12 cellular contexts compared by ENCODE assay signal in genomic region chr9:108756746-108757490, GRCh38.
DNase-seq lines count a peak whose midpoint lies in the region; ATAC-seq and TF ChIP-seq lines count a peak whose summit lies in the region.
"Had no signal": no experiment of that assay in that cellular context is flagged by ENCODE, and none has a peak within 500 bp of the region (broad histone marks: within the 10 kb centered on the region; RNA-seq: fewer than 3 reads in every experiment).

No MANE protein-coding gene starts in this region.

- H3K4me1 Mint-ChIP-seq in GM23338 = peaks cover 11% of the 10 kb centered on the region
- H3K4me1 Mint-ChIP-seq in CD8-positive, alpha-beta T cell (ENCODE audit: low read depth) = peaks cover 3% of the 10 kb centered on the region
- H3K4me1 Mint-ChIP-seq in stimulated activated effector memory CD8-positive, alpha-beta T cell treated with anti-CD3 and anti-CD28 coated beads, Interleukin-12 subunit alpha, Interleukin-12 subunit beta, amount 100 ng/mL, for 72 hours = no peaks in the 10 kb centered on the region
- H3K4me1 Mint-ChIP-seq: activated naive CD8-positive, alpha-beta T cell treated with anti-CD3 and anti-CD28 coated beads, Interleukin-2, amount 50 U/mL, for 24 hours; CD4-positive, CD25-positive, alpha-beta regulatory T cell had no signal

- H3K27ac ChIP-seq in A673 (ENCODE audit: low read depth, low read length, poor library complexity, severe bottlenecking) = no peak overlapping the region
- H3K27ac ChIP-seq in GM23338 (ENCODE audit: low read depth) = no peak overlapping the region
- no peak overlapping the region for H3K27ac ChIP-seq in foreskin keratinocyte
- no peak overlapping the region for H3K27ac ChIP-seq in CD8-positive, alpha-beta T cell (ENCODE audit: low read depth, low read length)
- H3K27ac ChIP-seq: upper lobe of right lung had no signal

- H3K9me3 ChIP-seq in A673 (ENCODE audit: low read depth, low read length, poor library complexity, severe bottlenecking) = no peaks in the 10 kb centered on the region
- no peaks in the 10 kb centered on the region for H3K9me3 ChIP-seq in CD8-positive, alpha-beta T cell (ENCODE audit: low read length)
- H3K9me3 ChIP-seq: MG63, upper lobe of right lung had no signal

- H3K4me3 Mint-ChIP-seq in GM23338 = no peak overlapping the region
- no peak overlapping the region for H3K4me3 Mint-ChIP-seq in CD8-positive, alpha-beta T cell
- no peak overlapping the region for H3K4me3 Mint-ChIP-seq in stimulated activated effector memory CD8-positive, alpha-beta T cell treated with anti-CD3 and anti-CD28 coated beads, Interleukin-12 subunit alpha, Interleukin-12 subunit beta, amount 100 ng/mL, for 72 hours
- H3K4me3 Mint-ChIP-seq: activated naive CD8-positive, alpha-beta T cell treated with anti-CD3 and anti-CD28 coated beads, Interleukin-2, amount 50 U/mL, for 24 hours; CD4-positive, CD25-positive, alpha-beta regulatory T cell had no signal

- peaks cover 17% of the 10 kb centered on the region for H3K4me1 ChIP-seq in A673 (ENCODE audit: insufficient read depth, low read length, poor library complexity, severe bottlenecking)
- H3K4me1 ChIP-seq in GM23338 (ENCODE audit: insufficient read depth) = peaks cover 11% of the 10 kb centered on the region; the same call in 1 of the 2 replicates
- H3K4me1 ChIP-seq in foreskin keratinocyte = peaks cover 3% of the 10 kb centered on the region
- no peaks in the 10 kb centered on the region for H3K4me1 ChIP-seq in CD8-positive, alpha-beta T cell (ENCODE audit: insufficient read depth, low read length)

- H3K4me3 ChIP-seq in A673 (ENCODE audit: low read depth, low read length, poor library complexity, severe bottlenecking) (no peak overlapping the region), GM23338 (no peak overlapping the region)
- no peak overlapping the region for H3K4me3 ChIP-seq in CD8-positive, alpha-beta T cell (ENCODE audit: low read depth, low read length)
- H3K4me3 ChIP-seq: MG63, upper lobe of right lung had no signal

- no peaks in the 10 kb centered on the region for H3F3A ChIP-seq in GM23338 (replicated peaks; ENCODE audit: low read depth)

- no peak overlapping the region for H3K27ac Mint-ChIP-seq in GM23338
- H3K27ac Mint-ChIP-seq in CD8-positive, alpha-beta T cell = no peak overlapping the region
- H3K27ac Mint-ChIP-seq in stimulated activated effector memory CD8-positive, alpha-beta T cell treated with anti-CD3 and anti-CD28 coated beads, Interleukin-12 subunit alpha, Interleukin-12 subunit beta, amount 100 ng/mL, for 72 hours = no peak overlapping the region
- H3K27ac Mint-ChIP-seq: activated naive CD8-positive, alpha-beta T cell treated with anti-CD3 and anti-CD28 coated beads, Interleukin-2, amount 50 U/mL, for 24 hours; CD4-positive, CD25-positive, alpha-beta regulatory T cell had no signal

- H4K20me1 ChIP-seq in GM23338 (replicated peaks; ENCODE audit: insufficient read depth) = no peaks in the 10 kb centered on the region

- intact Hi-C loops in A673 (cut with micrococcal nuclease; ENCODE audit: unreplicated experiment) = loop anchor here (5.0 to 10.0 kb wide), 2 partner anchors 482 to 1270 kb away; partner anchors contain the start of gene KLF4
- intact Hi-C loops in CD8-positive, alpha-beta T cell (cut with DNase I, micrococcal nuclease) = no loop called here

- peak overlapping the region; percentile 38; the same call in 1 of the 2 replicates for H2AFZ ChIP-seq in GM23338

- POLR2A ChIA-PET in A673 (lab: Charles Lee; ENCODE audit: low non-redundant PET) = no interaction called here
- POLR2A ChIA-PET in CD8-positive, alpha-beta T cell (lab: Charles Lee) = no interaction called here

- H3K27me3 Mint-ChIP-seq in GM23338 (ENCODE audit: insufficient read depth, low read depth, poor library complexity) = no peaks in the 10 kb centered on the region
- H3K27me3 Mint-ChIP-seq in CD8-positive, alpha-beta T cell (ENCODE audit: low read depth) = peaks cover 6% of the 10 kb centered on the region
- H3K27me3 Mint-ChIP-seq: CD4-positive, CD25-positive, alpha-beta regulatory T cell had no signal

- H3K79me2 ChIP-seq in GM23338 (replicated peaks; ENCODE audit: insufficient read depth) = no peaks in the 10 kb centered on the region

- TF ChIP-seq CTCF in A673 (conservative IDR thresholded peaks at IDR 0.05; ENCODE audit: low read depth, low read length) (peak; percentile 42; the same call in 1 of the 2 replicates), GM23338 (conservative IDR thresholded peaks at IDR 0.05; ENCODE audit: low read depth in 2 of 2) (peak; percentile 64 to 66), foreskin keratinocyte (conservative IDR thresholded peaks at IDR 0.05) (peak; percentile 70)
- TF ChIP-seq CTCF in CD8-positive, alpha-beta T cell (IDR thresholded peaks at IDR 0.05) = no peak

- peaks cover 3% of the 10 kb centered on the region; the same call in 1 of the 3 replicates for H3K9me3 Mint-ChIP-seq in GM23338
- H3K9me3 Mint-ChIP-seq in CD8-positive, alpha-beta T cell = peaks cover 5% of the 10 kb centered on the region
- peaks cover 8% of the 10 kb centered on the region for H3K9me3 Mint-ChIP-seq in stimulated activated effector memory CD8-positive, alpha-beta T cell treated with anti-CD3 and anti-CD28 coated beads, Interleukin-12 subunit alpha, Interleukin-12 subunit beta, amount 100 ng/mL, for 72 hours
- H3K9me3 Mint-ChIP-seq: activated naive CD8-positive, alpha-beta T cell treated with anti-CD3 and anti-CD28 coated beads, Interleukin-2, amount 50 U/mL, for 24 hours had no signal

- H3K36me3 Mint-ChIP-seq in GM23338 (ENCODE audit: low read depth) = no peaks in the 10 kb centered on the region; the same call in 2 of the 3 replicates
- no peaks in the 10 kb centered on the region for H3K36me3 Mint-ChIP-seq in CD8-positive, alpha-beta T cell
- no peaks in the 10 kb centered on the region for H3K36me3 Mint-ChIP-seq in stimulated activated effector memory CD8-positive, alpha-beta T cell treated with anti-CD3 and anti-CD28 coated beads, Interleukin-12 subunit alpha, Interleukin-12 subunit beta, amount 100 ng/mL, for 72 hours
- H3K36me3 Mint-ChIP-seq: CD4-positive, CD25-positive, alpha-beta regulatory T cell had no signal

- DNase-seq in A673 (ENCODE audit: low spot score) (peak; percentile 31), GM23338 (ENCODE audit: low spot score) (peak; percentile 74), SW480 (ENCODE audit: low spot score) (peak; percentile 25), foreskin keratinocyte (peak in 1 of 2 donors; percentile 69)
- no peak for DNase-seq in CD8-positive, alpha-beta T cell
- DNase-seq in stimulated activated effector memory CD8-positive, alpha-beta T cell treated with anti-CD3 and anti-CD28 coated beads, Interleukin-12 subunit alpha, Interleukin-12 subunit beta, amount 100 ng/mL, for 72 hours (ENCODE audit: low spot score in 2 of 2) = no peak
- DNase-seq: activated naive CD8-positive, alpha-beta T cell treated with anti-CD3 and anti-CD28 coated beads, Interleukin-2, amount 50 U/mL, for 24 hours; CD4-positive, CD25-positive, alpha-beta regulatory T cell; MG63; upper lobe of right lung had no signal

- H3K4me2 ChIP-seq in GM23338 = no peak overlapping the region

- CTCF ChIA-PET in A673 (lab: Charles Lee) = no interaction called here
- CTCF ChIA-PET in CD8-positive, alpha-beta T cell (lab: Charles Lee) = no interaction called here

- H3K27me3 ChIP-seq in A673 (replicated peaks; ENCODE audit: insufficient read depth, low read depth, low read length, poor library complexity) (no peaks in the 10 kb centered on the region), GM23338 (ENCODE audit: insufficient read depth) (no peaks in the 10 kb centered on the region), foreskin keratinocyte (no peaks in the 10 kb centered on the region)
- no peaks in the 10 kb centered on the region for H3K27me3 ChIP-seq in CD8-positive, alpha-beta T cell (ENCODE audit: insufficient read depth, low read length)
- H3K27me3 ChIP-seq: MG63, upper lobe of right lung had no signal

- H3K36me3 ChIP-seq in A673 (ENCODE audit: insufficient read depth, low read length, poor library complexity, severe bottlenecking) = no peaks in the 10 kb centered on the region
- H3K36me3 ChIP-seq in GM23338 (ENCODE audit: insufficient read depth) = no peaks in the 10 kb centered on the region
- no peaks in the 10 kb centered on the region for H3K36me3 ChIP-seq in CD8-positive, alpha-beta T cell (ENCODE audit: insufficient read depth, low read length)
- H3K36me3 ChIP-seq: MG63, upper lobe of right lung had no signal

- BruUV-seq in A673 (replicated peaks; lab: Mats Ljungman, UMichigan) = no TSS peak

- ATAC-seq in GM23338 (peak; percentile 97), foreskin keratinocyte (peak; percentile 73), HG03135 (IDR thresholded peaks at IDR 0.05; ENCODE audit: unreplicated experiment) (no peak), HG02759 (IDR thresholded peaks at IDR 0.05; ENCODE audit: unreplicated experiment) (no peak)
- ATAC-seq in CD8-positive, alpha-beta T cell = no peak
- no peak for ATAC-seq in stimulated activated effector memory CD8-positive, alpha-beta T cell treated with anti-CD3 and anti-CD28 coated beads, Interleukin-12 subunit alpha, Interleukin-12 subunit beta, amount 100 ng/mL, for 72 hours
- ATAC-seq: activated naive CD8-positive, alpha-beta T cell treated with anti-CD3 and anti-CD28 coated beads, Interleukin-2, amount 50 U/mL, for 24 hours; upper lobe of right lung had no signal

- peaks cover 11% of the 10 kb centered on the region for H3K9me2 ChIP-seq in GM23338 (ENCODE audit: insufficient read depth)

Comparison
In these comparisons a context has a peak if more than half of its experiments do, and no peak if none do; other contexts are left out.
1. DNase-seq: peak in A673 (single experiment), GM23338 (single experiment) and SW480 (single experiment); none in CD8-positive, alpha-beta T cell (0 of 7) and stimulated activated effector memory CD8-positive, alpha-beta T cell treated with anti-CD3 and anti-CD28 coated beads, Interleukin-12 subunit alpha, Interleukin-12 subunit beta, amount 100 ng/mL, for 72 hours (0 of 2).
2. ATAC-seq: peak in GM23338 (single experiment) and foreskin keratinocyte (single experiment); none in CD8-positive, alpha-beta T cell (single experiment), HG03135 (single experiment), stimulated activated effector memory CD8-positive, alpha-beta T cell treated with anti-CD3 and anti-CD28 coated beads, Interleukin-12 subunit alpha, Interleukin-12 subunit beta, amount 100 ng/mL, for 72 hours (single experiment) and HG02759 (single experiment).